15 cellular contexts compared by ENCODE assay signal in the genomic region with DNA sequence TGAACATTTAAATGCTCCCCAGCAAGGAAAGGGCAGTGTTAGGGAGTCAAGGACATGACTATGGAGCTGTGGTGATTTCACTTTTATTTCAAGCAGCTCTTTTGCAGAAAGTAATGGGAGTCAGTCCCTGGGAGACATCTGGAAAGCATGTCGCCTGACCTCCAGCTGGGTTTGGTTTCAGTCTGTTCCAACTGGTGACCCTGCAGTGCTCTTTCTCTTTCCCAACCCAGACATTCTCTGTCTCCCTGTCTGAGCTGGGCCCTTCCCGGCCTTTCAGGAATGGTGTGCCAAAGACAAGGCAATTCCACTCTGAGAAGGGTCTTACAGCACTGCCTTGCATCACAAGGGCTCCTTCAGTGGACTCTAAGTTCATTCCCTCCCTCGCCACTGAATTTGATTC.
DNase-seq lines count a peak whose midpoint lies in the region; ATAC-seq and TF ChIP-seq lines count a peak whose summit lies in the region.
"Had no signal": no experiment of that assay in that cellular context is flagged by ENCODE, and none has a peak within 500 bp of the region (broad histone marks: within the 10 kb centered on the region; RNA-seq: fewer than 3 reads in every experiment).

No MANE protein-coding gene starts in this region.

- peak; percentile 59 for DNase-seq in AG20443 (ENCODE audit: low spot score)
- peak; percentile 60 for DNase-seq in astrocyte of the cerebellum (ENCODE audit: low read depth)
- DNase-seq in left cardiac atrium: peak; percentile 48
- DNase-seq in posterior vena cava (ENCODE audit: low spot score): peak; percentile 83
- no peak for DNase-seq in C1 segment of cervical spinal cord (lab: John Stamatoyannopoulos, UW)
- DNase-seq in activated CD4-positive, alpha-beta memory T cell treated with anti-CD3 and anti-CD28 coated beads for 36 hours: no peak
- DNase-seq in mesothelial cell of epicardium (ENCODE audit: low spot score in 2 of 2, unreplicated experiment in 2 of 2): no peak
- DNase-seq: activated CD4-positive, alpha-beta memory T cell treated with anti-CD3 and anti-CD28 coated beads, Interleukin-2, amount 10 ng/mL, durations not matched to agents 7 days and 5 days; MM.1S; SJCRH30; small intestine; stomach had no signal

- no peaks in the 10 kb centered on the region for H3K4me1 Mint-ChIP-seq in activated CD4-positive, alpha-beta memory T cell treated with anti-CD3 and anti-CD28 coated beads for 36 hours (ENCODE audit: low read depth)
- peaks cover 10% of the 10 kb centered on the region for H3K4me1 Mint-ChIP-seq in mesothelial cell of epicardium
- H3K4me1 Mint-ChIP-seq: activated CD4-positive, alpha-beta memory T cell treated with anti-CD3 and anti-CD28 coated beads, Interleukin-2, amount 10 ng/mL, durations not matched to agents 7 days and 5 days; neural crest cell had no signal

- no peak for TF ChIP-seq CTCF in astrocyte of the cerebellum (IDR thresholded peaks at IDR 0.05; ENCODE audit: low read depth, low read length, missing control alignments)
- no peak for TF ChIP-seq CTCF in mesothelial cell of epicardium (IDR thresholded peaks at IDR 0.05; ENCODE audit: unreplicated experiment)

- H3K4me3 ChIP-seq in astrocyte of the cerebellum (ENCODE audit: low read depth, low read length): no peak overlapping the region
- H3K4me3 ChIP-seq: SJCRH30, stomach had no signal

- POLR2A ChIA-PET in activated CD4-positive, alpha-beta memory T cell treated with anti-CD3 and anti-CD28 coated beads for 36 hours (lab: Charles Lee): no interaction called here

- no peaks in the 10 kb centered on the region for H3K36me3 Mint-ChIP-seq in activated CD4-positive, alpha-beta memory T cell treated with anti-CD3 and anti-CD28 coated beads for 36 hours
- H3K36me3 Mint-ChIP-seq in mesothelial cell of epicardium: no peaks in the 10 kb centered on the region

- H3K27me3 Mint-ChIP-seq in activated CD4-positive, alpha-beta memory T cell treated with anti-CD3 and anti-CD28 coated beads for 36 hours: no peaks in the 10 kb centered on the region
- no peaks in the 10 kb centered on the region for H3K27me3 Mint-ChIP-seq in mesothelial cell of epicardium (ENCODE audit: low read depth)
- H3K27me3 Mint-ChIP-seq: activated CD4-positive, alpha-beta memory T cell treated with anti-CD3 and anti-CD28 coated beads, Interleukin-2, amount 10 ng/mL, durations not matched to agents 7 days and 5 days had no signal

- no peak overlapping the region for H3K4me3 Mint-ChIP-seq in activated CD4-positive, alpha-beta memory T cell treated with anti-CD3 and anti-CD28 coated beads for 36 hours
- H3K4me3 Mint-ChIP-seq in mesothelial cell of epicardium: no peak overlapping the region
- H3K4me3 Mint-ChIP-seq: activated CD4-positive, alpha-beta memory T cell treated with anti-CD3 and anti-CD28 coated beads, Interleukin-2, amount 10 ng/mL, durations not matched to agents 7 days and 5 days; activated T-helper 1 cell treated with anti-CD3 and anti-CD28 coated beads, Interleukin-12 subunit alpha, Interleukin-12 subunit beta, Interleukin-2, Interleukin-4 antibody, amounts not matched to agents 30 ng/mL and 10 ng/mL and 1 ng/mL, durations not matched to agents 14 hours and 24 hours and 36 hours; neural crest cell had no signal

- in situ Hi-C loops in astrocyte of the cerebellum (cut with HindIII; ENCODE audit: low sequenced_read_pairs): no loop called here

- CTCF ChIA-PET in activated CD4-positive, alpha-beta memory T cell treated with anti-CD3 and anti-CD28 coated beads for 36 hours (lab: Charles Lee): no interaction called here

- intact Hi-C loops in left cardiac atrium (cut with DNase I): loop anchor here in 1 of 2 donors (10.0 kb wide), 1 partner anchor 320 kb away; a partner anchor contains a TSS
- intact Hi-C loops in posterior vena cava (cut with DNase I): no loop called here
- intact Hi-C loops in activated CD4-positive, alpha-beta memory T cell treated with anti-CD3 and anti-CD28 coated beads for 36 hours (cut with micrococcal nuclease): no loop called here

- no peak overlapping the region for H3K27ac Mint-ChIP-seq in activated CD4-positive, alpha-beta memory T cell treated with anti-CD3 and anti-CD28 coated beads for 36 hours
- no peak overlapping the region for H3K27ac Mint-ChIP-seq in mesothelial cell of epicardium
- H3K27ac Mint-ChIP-seq: activated CD4-positive, alpha-beta memory T cell treated with anti-CD3 and anti-CD28 coated beads, Interleukin-2, amount 10 ng/mL, durations not matched to agents 7 days and 5 days; activated T-helper 1 cell treated with anti-CD3 and anti-CD28 coated beads, Interleukin-12 subunit alpha, Interleukin-12 subunit beta, Interleukin-2, Interleukin-4 antibody, amounts not matched to agents 30 ng/mL and 10 ng/mL and 1 ng/mL, durations not matched to agents 14 hours and 24 hours and 36 hours had no signal

- H3K9me3 Mint-ChIP-seq in activated CD4-positive, alpha-beta memory T cell treated with anti-CD3 and anti-CD28 coated beads for 36 hours: no peaks in the 10 kb centered on the region
- H3K9me3 Mint-ChIP-seq in mesothelial cell of epicardium: peaks cover 4% of the 10 kb centered on the region
- H3K9me3 Mint-ChIP-seq: activated CD4-positive, alpha-beta memory T cell treated with anti-CD3 and anti-CD28 coated beads, Interleukin-2, amount 10 ng/mL, durations not matched to agents 7 days and 5 days; activated T-helper 1 cell treated with anti-CD3 and anti-CD28 coated beads, Interleukin-12 subunit alpha, Interleukin-12 subunit beta, Interleukin-2, Interleukin-4 antibody, amounts not matched to agents 30 ng/mL and 10 ng/mL and 1 ng/mL, durations not matched to agents 14 hours and 24 hours and 36 hours; neural crest cell had no signal

- ATAC-seq in left cardiac atrium: peak; percentile 75 to 77
- no peak for ATAC-seq in HG03108 (IDR thresholded peaks at IDR 0.05; ENCODE audit: unreplicated experiment)

Comparison
In these comparisons a context has a peak if more than half of its experiments do, and no peak if none do; other contexts are left out.
1. DNase-seq: peak in AG20443 (single experiment), astrocyte of the cerebellum (single experiment), left cardiac atrium (single experiment) and posterior vena cava (single experiment); none in C1 segment of cervical spinal cord (0 of 14), activated CD4-positive, alpha-beta memory T cell treated with anti-CD3 and anti-CD28 coated beads for 36 hours (single experiment) and mesothelial cell of epicardium (0 of 2).